16 cellular contexts compared by ENCODE assay signal in the genomic region with DNA sequence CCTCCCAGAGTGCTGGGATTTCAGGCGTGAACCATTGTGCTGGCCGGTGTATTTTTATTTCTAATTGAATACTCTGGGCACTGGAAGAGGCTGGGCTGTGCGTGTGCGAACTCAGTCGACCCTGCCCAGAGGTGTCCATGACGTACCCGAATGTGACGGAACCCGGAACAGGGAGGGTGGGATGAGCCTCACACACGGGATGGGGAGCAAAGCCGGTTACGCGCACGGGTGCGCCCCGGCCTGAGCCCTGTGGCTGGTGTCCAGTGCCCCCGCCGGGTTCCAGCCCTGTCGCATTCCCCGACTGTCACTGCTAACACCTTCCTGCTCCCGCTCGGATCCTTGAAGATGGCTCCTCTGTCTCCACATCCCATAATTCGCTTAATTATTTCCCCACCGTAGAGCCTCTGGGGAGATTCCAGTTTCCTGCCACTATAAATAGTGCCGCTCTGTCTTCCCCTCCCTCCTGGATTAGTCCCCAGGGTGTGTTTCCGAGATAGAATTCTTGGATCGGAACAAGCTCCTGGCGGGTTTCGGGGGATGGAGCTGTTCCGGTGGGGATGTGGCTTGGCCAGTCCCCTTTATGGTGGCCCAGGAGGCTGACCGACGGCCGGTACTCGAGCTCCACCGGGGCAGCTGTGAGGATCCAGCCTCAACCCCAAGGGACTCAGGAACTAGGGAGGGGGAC. TPM values are rescaled to one million over a fixed set of nuclear protein-coding genes. Genes with fewer than 3 reads are reported as not detected.
DNase-seq lines count a peak whose midpoint lies in the region; TF ChIP-seq lines count a peak whose summit lies in the region.
"Had no signal": no experiment of that assay in that cellular context is flagged by ENCODE, and none has a peak within 500 bp of the region (broad histone marks: within the 10 kb centered on the region; RNA-seq: fewer than 3 reads in every experiment).

No MANE protein-coding gene starts in this region.

- TF ChIP-seq CTCF in A673 (conservative IDR thresholded peaks at IDR 0.05; ENCODE audit: low read depth, low read length) (no peak), GM13977 (IDR thresholded peaks at IDR 0.05; ENCODE audit: extremely low read depth, insufficient read depth, missing control alignments) (no peak)

- H3K4me3 ChIP-seq in A673 (ENCODE audit: low read depth, low read length, poor library complexity, severe bottlenecking), result no peak overlapping the region
- H3K4me3 ChIP-seq in adipocyte (ENCODE audit: low read length), result peak overlapping the region; percentile 41

- H3K4me1 ChIP-seq in A673 (ENCODE audit: insufficient read depth, low read length, poor library complexity, severe bottlenecking) (peaks cover 24% of the 10 kb centered on the region), adipocyte (ENCODE audit: control insufficient read depth, insufficient read depth, low read length) (peaks cover 50% of the 10 kb centered on the region)

- H3K9me3 ChIP-seq in A673 (ENCODE audit: low read depth, low read length, poor library complexity, severe bottlenecking) (no peaks in the 10 kb centered on the region), adipocyte (ENCODE audit: control insufficient read depth, low read length) (no peaks in the 10 kb centered on the region)

- H3K27me3 ChIP-seq in A673 (replicated peaks; ENCODE audit: insufficient read depth, low read depth, low read length, poor library complexity) (no peaks in the 10 kb centered on the region), adipocyte (replicated peaks; ENCODE audit: control insufficient read depth, insufficient read depth, low read length) (no peaks in the 10 kb centered on the region)

- peak overlapping the region; percentile 59 for H3K27ac ChIP-seq in A673 (ENCODE audit: low read depth, low read length, poor library complexity, severe bottlenecking)

- POLR2A ChIA-PET in A673 (lab: Charles Lee; ENCODE audit: low non-redundant PET), result no interaction called here

- no peaks in the 10 kb centered on the region for H3K36me3 ChIP-seq in A673 (ENCODE audit: insufficient read depth, low read length, poor library complexity, severe bottlenecking)
- H3K36me3 ChIP-seq in adipocyte (ENCODE audit: control insufficient read depth, insufficient read depth, low read length, severe bottlenecking), result peaks cover 37% of the 10 kb centered on the region

- BruUV-seq in A673 (replicated peaks; lab: Mats Ljungman, UMichigan), result no TSS peak

- CTCF ChIA-PET in A673 (lab: Charles Lee), result no interaction called here

- peak overlapping the region; percentile 51 for H3K9ac ChIP-seq in adipocyte (ENCODE audit: low read length)

- peak; percentile 87 for DNase-seq in A673 (ENCODE audit: low spot score)
- DNase-seq in adipocyte (ENCODE audit: low read depth), result no peak
- peak; percentile 78 for DNase-seq in cardiac septum (ENCODE audit: low spot score)
- peak; percentile 90 for DNase-seq in posterior vena cava (ENCODE audit: low spot score)
- no peak for DNase-seq in H4 (ENCODE audit: low spot score)
- DNase-seq in NCI-H2081 (lab: John Stamatoyannopoulos, UW), result no peak
- no peak for DNase-seq in NCI-H1105 (lab: John Stamatoyannopoulos, UW)
- DNase-seq in GM13977 (ENCODE audit: low spot score), result no peak
- DNase-seq: ACHN; activated gamma-delta T cell treated with Interleukin-2 at 50 U/mL for 16 hours; head of caudate nucleus; left colon; MM.1S; naive thymus-derived CD4-positive, alpha-beta T cell; NCI-H2171 treated with DMSO at 0.1 percent for 48 hours; stimulated activated CD4-positive, alpha-beta T cell treated with anti-CD3 and anti-CD28 coated beads, Interleukin-4, amount 100 ng/mL, for 1 hour had no signal

- in situ Hi-C loops in GM13977 (cut with MboI; ENCODE audit: low pct_unique_long_range_greater_than_20kb, low sequenced_read_pairs, unreplicated experiment), result no loop called here

- intact Hi-C loops in A673 (cut with micrococcal nuclease; ENCODE audit: unreplicated experiment), result no loop called here
- intact Hi-C loops in cardiac septum (cut with DNase I), result loop anchor here (1.0 kb wide), 1 partner anchor 20 kb away; no protein-coding TSS in a partner anchor
- intact Hi-C loops in posterior vena cava (cut with DNase I), result loop anchor here in 1 of 2 donors (2.0 kb wide), 1 partner anchor 17 kb away; no protein-coding TSS in a partner anchor

RNA-seq across cellular contexts. Expression of a gene that starts 22.0 kb away (rescaled TPM):
- total RNA-seq in A673 (2021) (46.9 and 51.8 TPM in 2 replicates), cardiac septum (37.3 TPM), posterior vena cava (10 to 100 TPM; 63.5 to 71.0 TPM)
- 8.6 and 14.8 TPM in 2 replicates for total RNA-seq in H4 (2014; rRNA removed; shearing (Covaris generic))

RNA-seq across cellular contexts. Expression of a gene that starts 48.3 kb away (rescaled TPM):
- total RNA-seq in A673 (2021) (368 and 435 TPM in 2 replicates), cardiac septum (243 TPM), posterior vena cava (100 to 1,000 TPM; 176 to 193 TPM)
- total RNA-seq in H4 (2014; rRNA removed; shearing (Covaris generic)), result 470 and 493 TPM in 2 replicates

RNA-seq across cellular contexts. Expression of a gene that starts 53.5 kb away (rescaled TPM):
- total RNA-seq in A673 (2021) (64.9 and 73.2 TPM in 2 replicates), cardiac septum (49.7 TPM), posterior vena cava (10 to 100 TPM; 32.5 to 35.9 TPM)
- total RNA-seq in H4 (2014; rRNA removed; shearing (Covaris generic)), result 17.4 and 28.7 TPM in 2 replicates

RNA-seq across cellular contexts. Expression of a gene that starts 56.9 kb away (rescaled TPM):
- total RNA-seq in A673 (2021) (342 and 343 TPM in 2 replicates), cardiac septum (125 TPM), posterior vena cava (100 to 1,000 TPM in 1 of 2 donors, 10 to 100 TPM in 1; 89.9 to 105 TPM)
- 237 and 244 TPM in 2 replicates for total RNA-seq in H4 (2014; rRNA removed; shearing (Covaris generic))

Comparison
In these comparisons a context has a peak if more than half of its experiments do, and no peak if none do; other contexts are left out.
1. DNase-seq: peak in A673 (single experiment), cardiac septum (single experiment) and posterior vena cava (single experiment); none in adipocyte (single experiment), H4 (single experiment), NCI-H2081 (0 of 2), NCI-H1105 (single experiment) and GM13977 (single experiment).